Comparison of ENCODE assay signal across 2 cellular contexts in genomic region chr17:17454700-17455099, GRCh38. TPM values are rescaled to one million over a fixed set of nuclear protein-coding genes. Genes with fewer than 3 reads are reported as not detected.
"Had no signal": no experiment of that assay in that cellular context is flagged by ENCODE, and none has a peak within 500 bp of the region (broad histone marks: within the 10 kb centered on the region; RNA-seq: fewer than 3 reads in every experiment).

No MANE protein-coding gene starts in this region.

RNA-seq across cellular contexts. Expression of gene RASD1, which starts 41.5 kb away (rescaled TPM):
- polyA plus RNA-seq: mammary epithelial cell; naive thymus-derived CD4-positive, alpha-beta T cell had no signal
